ENCODE assay signal across 30 cellular contexts in the genomic region with DNA sequence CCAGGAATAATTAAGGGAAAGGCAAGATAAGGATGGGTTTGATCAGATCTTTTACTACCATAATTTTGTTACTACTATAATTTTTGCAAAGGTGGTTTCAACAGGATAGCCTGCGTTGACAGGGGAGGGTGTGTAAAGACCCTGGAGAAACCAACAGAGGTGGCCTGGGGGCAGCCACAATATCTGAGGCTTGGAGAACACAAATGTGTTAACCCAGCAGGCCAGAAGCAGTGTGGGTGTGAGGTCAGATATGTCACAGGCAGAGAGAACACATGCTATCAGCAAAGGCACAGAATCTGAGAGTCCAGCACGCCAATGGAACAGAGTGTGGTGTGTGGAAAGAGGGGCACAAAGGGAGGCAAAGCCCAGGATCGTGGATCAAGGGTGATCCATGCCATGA.
DNase-seq lines count a peak whose midpoint lies in the region; ATAC-seq, FAIRE-seq and TF ChIP-seq lines count a peak whose summit lies in the region.
"Had no signal": no experiment of that assay in that cellular context is flagged by ENCODE, and none has a peak within 500 bp of the region (broad histone marks: within the 10 kb centered on the region; RNA-seq: fewer than 3 reads in every experiment).

No MANE protein-coding gene starts in this region.

- H3K4me1 Mint-ChIP-seq in HFFc6 (ENCODE audit: low read depth) = peaks cover 67% of the 10 kb centered on the region
- H3K4me1 Mint-ChIP-seq in astrocyte (ENCODE audit: low read depth, unreplicated experiment) = peaks cover 52% of the 10 kb centered on the region
- H3K4me1 Mint-ChIP-seq in natural killer cell = peaks cover 39 to 54% of the 10 kb centered on the region in 2 donors
- peaks cover 15% of the 10 kb centered on the region for H3K4me1 Mint-ChIP-seq in activated naive CD8-positive, alpha-beta T cell treated with anti-CD3 and anti-CD28 coated beads for 36 hours

- H3K27me3 Mint-ChIP-seq in HFFc6 (ENCODE audit: insufficient read depth) (peaks cover 7% of the 10 kb centered on the region; the same call in 1 of the 2 replicates), astrocyte (ENCODE audit: low read depth, unreplicated experiment) (no peaks in the 10 kb centered on the region), natural killer cell (ENCODE audit: low read depth in 2 of 2) (peaks cover 56 to 94% of the 10 kb centered on the region in 2 donors)
- no peaks in the 10 kb centered on the region for H3K27me3 Mint-ChIP-seq in activated naive CD8-positive, alpha-beta T cell treated with anti-CD3 and anti-CD28 coated beads for 36 hours

- H3K27ac ChIP-seq in astrocyte (ENCODE audit: low read depth, low read length) (peak overlapping the region; percentile 90), thoracic aorta (peak overlapping the region; percentile 51 to 55)
- H3K27ac ChIP-seq: KMS-11, testis, VCaP had no signal

- H3K4me3 ChIP-seq in astrocyte (ENCODE audit: insufficient read depth, low read depth, low read length) (no peak overlapping the region), thoracic aorta (no peak overlapping the region)
- H3K4me3 ChIP-seq: heart right ventricle, lung, testis had no signal

- H3K9me3 ChIP-seq in astrocyte (ENCODE audit: insufficient read depth, low read depth, low read length) (no peaks in the 10 kb centered on the region), thoracic aorta (no peaks in the 10 kb centered on the region)
- H3K9me3 ChIP-seq: BE2C, heart right ventricle, testis had no signal

- TF ChIP-seq CTCF in HFFc6 (IDR thresholded peaks at IDR 0.05) (no peak), astrocyte (IDR thresholded peaks at IDR 0.05; ENCODE audit: insufficient read depth, low read depth, low read length) (no peak), natural killer cell (IDR thresholded peaks at IDR 0.05) (no peak), thoracic aorta (IDR thresholded peaks at IDR 0.05) (no peak)

- peaks cover 54% of the 10 kb centered on the region for H3K4me1 ChIP-seq in astrocyte (ENCODE audit: insufficient read depth, low read length)
- peaks cover 18 to 61% of the 10 kb centered on the region in 2 donors for H3K4me1 ChIP-seq in thoracic aorta (ENCODE audit: control insufficient read depth in 1 of 2, low read depth in 2 of 2)

- no peaks in the 10 kb centered on the region for H3K36me3 Mint-ChIP-seq in HFFc6 (ENCODE audit: low read depth)
- no peaks in the 10 kb centered on the region for H3K36me3 Mint-ChIP-seq in astrocyte (ENCODE audit: low read depth, unreplicated experiment)
- H3K36me3 Mint-ChIP-seq in natural killer cell = peaks cover 7% of the 10 kb centered on the region
- H3K36me3 Mint-ChIP-seq in activated naive CD8-positive, alpha-beta T cell treated with anti-CD3 and anti-CD28 coated beads for 36 hours = no peaks in the 10 kb centered on the region

- H3K9ac ChIP-seq in astrocyte (ENCODE audit: low read length) = peak overlapping the region; percentile 30
- H3K9ac ChIP-seq: KMS-11 had no signal

- H3K36me3 ChIP-seq in astrocyte (ENCODE audit: insufficient read depth, low read length) (no peaks in the 10 kb centered on the region), thoracic aorta (no peaks in the 10 kb centered on the region)
- H3K36me3 ChIP-seq: BE2C, heart right ventricle had no signal

- H3K4me3 Mint-ChIP-seq in HFFc6 = peak overlapping the region; percentile 73
- H3K4me3 Mint-ChIP-seq in astrocyte (ENCODE audit: unreplicated experiment) = no peak overlapping the region
- peak overlapping the region; percentile 55 for H3K4me3 Mint-ChIP-seq in natural killer cell
- no peak overlapping the region for H3K4me3 Mint-ChIP-seq in activated naive CD8-positive, alpha-beta T cell treated with anti-CD3 and anti-CD28 coated beads for 36 hours
- H3K4me3 Mint-ChIP-seq: activated naive CD4-positive, alpha-beta T cell treated with anti-CD3 and anti-CD28 coated beads for 36 hours had no signal

- DNase-seq in HFFc6 = no peak
- DNase-seq in astrocyte (ENCODE audit: low read depth) = no peak
- no peak for DNase-seq in natural killer cell
- DNase-seq in thoracic aorta (ENCODE audit: low spot score) = no peak
- DNase-seq in NCI-H526 treated with DMSO at 0.1 percent for 48 hours (lab: John Stamatoyannopoulos, UW) = no peak
- DNase-seq in SW480 (ENCODE audit: low spot score) = no peak
- no peak for DNase-seq in activated naive CD8-positive, alpha-beta T cell treated with anti-CD3 and anti-CD28 coated beads for 36 hours
- no peak for DNase-seq in SIG-M5 (lab: John Stamatoyannopoulos, UW)
- DNase-seq: activated CD4-positive, alpha-beta T cell treated with anti-CD3 and anti-CD28 coated beads for 48 hours; activated naive CD4-positive, alpha-beta T cell treated with anti-CD3 and anti-CD28 coated beads for 36 hours; activated T-cell treated with anti-CD3 and anti-CD28 coated beads, Interleukin-2, amount 50 U/mL, for 48 hours; BE2C; DMS53; effector memory CD4-positive, alpha-beta T cell; GF-D8; heart right ventricle; NCI-H1417; NCI-H2081 treated with DMSO at 0.1 percent for 48 hours; NCI-H345; NCI-H82; stimulated activated naive CD4-positive, alpha-beta T cell treated with Interleukin-2 at 50 U/mL for 16 hours; T-helper 9 cell; testis had no signal

- ATAC-seq in natural killer cell = peak in 2 of 3 donors; percentile 18 to 89
- no peak for ATAC-seq in thoracic aorta (ENCODE audit: insufficient number of reproducible peaks, low FRiP score, low read depth)

- no peak for FAIRE-seq in astrocyte (lab: Jason Lieb, UNC)
- FAIRE-seq: bronchial epithelial cell, colon had no signal

- no peaks in the 10 kb centered on the region for H4K20me1 ChIP-seq in astrocyte (ENCODE audit: insufficient read depth, low read length)

- peak overlapping the region; percentile 70 for H3K4me2 ChIP-seq in astrocyte (ENCODE audit: low read length)
- H3K4me2 ChIP-seq: KMS-11 had no signal

- H3K79me2 ChIP-seq in astrocyte (ENCODE audit: insufficient read depth, low read length) = no peaks in the 10 kb centered on the region

- no peaks in the 10 kb centered on the region for H3K9me3 Mint-ChIP-seq in HFFc6
- no peaks in the 10 kb centered on the region for H3K9me3 Mint-ChIP-seq in astrocyte (ENCODE audit: unreplicated experiment)
- H3K9me3 Mint-ChIP-seq in natural killer cell = no peaks in the 10 kb centered on the region
- no peaks in the 10 kb centered on the region for H3K9me3 Mint-ChIP-seq in activated naive CD8-positive, alpha-beta T cell treated with anti-CD3 and anti-CD28 coated beads for 36 hours
- H3K9me3 Mint-ChIP-seq: activated naive CD4-positive, alpha-beta T cell treated with anti-CD3 and anti-CD28 coated beads for 36 hours had no signal

- H2AFZ ChIP-seq in astrocyte (ENCODE audit: low read depth, low read length) = no peak overlapping the region

- intact Hi-C loops in natural killer cell (cut with micrococcal nuclease) = loop anchor here (10.0 kb wide), 1 partner anchor 452 kb away; no protein-coding TSS in a partner anchor

- H3K27me3 ChIP-seq in astrocyte (ENCODE audit: insufficient read depth, low read length) = no peaks in the 10 kb centered on the region
- no peaks in the 10 kb centered on the region for H3K27me3 ChIP-seq in thoracic aorta (replicated peaks; ENCODE audit: insufficient read depth)
- H3K27me3 ChIP-seq: BE2C, foreskin keratinocyte, heart right ventricle, testis had no signal

- peak overlapping the region; percentile 98 for H3K27ac Mint-ChIP-seq in HFFc6
- peak overlapping the region; percentile 89 for H3K27ac Mint-ChIP-seq in astrocyte (ENCODE audit: unreplicated experiment)
- no peak overlapping the region for H3K27ac Mint-ChIP-seq in natural killer cell
- no peak overlapping the region for H3K27ac Mint-ChIP-seq in activated naive CD8-positive, alpha-beta T cell treated with anti-CD3 and anti-CD28 coated beads for 36 hours
- H3K27ac Mint-ChIP-seq: activated naive CD4-positive, alpha-beta T cell treated with anti-CD3 and anti-CD28 coated beads for 36 hours; progenitor cell of endocrine pancreas had no signal

Comparison
In these comparisons a context has a peak if more than half of its experiments do, and no peak if none do; other contexts are left out.
1. H3K27ac Mint-ChIP-seq: peak in HFFc6 (single experiment) and astrocyte (single experiment); none in natural killer cell (0 of 2) and activated naive CD8-positive, alpha-beta T cell treated with anti-CD3 and anti-CD28 coated beads for 36 hours (single experiment).
2. H3K4me3 Mint-ChIP-seq: peak in HFFc6 (single experiment) and natural killer cell (single experiment); none in astrocyte (single experiment) and activated naive CD8-positive, alpha-beta T cell treated with anti-CD3 and anti-CD28 coated beads for 36 hours (single experiment).